Comparison of ENCODE assay signal across 8 cellular contexts in the genomic region with DNA sequence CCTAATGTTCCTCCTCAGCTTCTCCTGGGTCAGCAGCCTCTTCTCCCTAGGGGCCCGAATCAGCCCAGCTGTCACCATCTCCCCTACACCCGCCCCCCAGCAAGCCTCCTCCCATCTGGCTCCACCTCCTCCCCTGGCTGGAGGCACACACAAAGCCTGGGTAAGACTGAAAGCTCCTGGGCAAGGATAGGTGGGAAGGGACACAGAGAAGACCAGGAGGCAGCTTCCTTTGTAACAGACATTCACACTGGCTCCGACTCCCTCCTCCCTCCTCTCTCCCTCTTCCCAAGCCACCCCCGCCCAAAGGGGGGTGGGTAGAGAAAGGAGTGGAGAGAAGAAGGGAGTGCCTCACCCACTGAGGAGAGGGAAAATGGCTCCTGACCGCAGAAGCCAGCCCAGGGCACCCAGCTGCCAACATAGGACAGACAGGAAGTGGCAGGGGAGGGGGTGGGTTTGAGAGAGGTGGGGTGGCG. TPM values are rescaled to one million over a fixed set of nuclear protein-coding genes. Genes with fewer than 3 reads are reported as not detected.
A peak's percentile ranks its signal among the peaks of the same experiment; 100 is the strongest.
DNase-seq lines count a peak whose midpoint lies in the region; ATAC-seq and TF ChIP-seq lines count a peak whose summit lies in the region.

No MANE protein-coding gene starts in this region.

- peaks cover 41 to 50% of the 10 kb centered on the region in 2 donors for H3K36me3 Mint-ChIP-seq in activated T-cell treated with anti-CD3 and anti-CD28 coated beads, Interleukin-2, amount 50 U/mL, for 72 hours (ENCODE audit: insufficient read depth in 2 of 2)

- H3K27me3 ChIP-seq in smooth muscle cell (ENCODE audit: low read depth) (no peaks in the 10 kb centered on the region), foreskin keratinocyte (no peaks in the 10 kb centered on the region)

- peaks cover 69% of the 10 kb centered on the region for H3K36me3 ChIP-seq in KOPT-K1 (ENCODE audit: insufficient read depth, low read length)
- H3K36me3 ChIP-seq in smooth muscle cell (ENCODE audit: low read depth): peaks cover 16% of the 10 kb centered on the region

- peak overlapping the region; percentile 92 for H3K4me2 ChIP-seq in smooth muscle cell

- peaks cover 83% of the 10 kb centered on the region for H4K20me1 ChIP-seq in smooth muscle cell (ENCODE audit: low read depth)

- H3K79me2 ChIP-seq in smooth muscle cell (ENCODE audit: low read depth): peaks cover 70% of the 10 kb centered on the region

- WGBS in smooth muscle cell (ENCODE audit: low lambda C conversion rate): 53% methylated on average over 3 of the region's 6 CpGs

- H3K27ac ChIP-seq in KOPT-K1 (ENCODE audit: low read depth, low read length, poor library complexity, severe bottlenecking) (peak overlapping the region; percentile 77), smooth muscle cell (ENCODE audit: low read depth) (peak overlapping the region; percentile 86), foreskin keratinocyte (no peak overlapping the region)

- H3K4me3 Mint-ChIP-seq in activated T-cell treated with anti-CD3 and anti-CD28 coated beads, Interleukin-2, amount 50 U/mL, for 72 hours: no peak overlapping the region

- H3F3A ChIP-seq in smooth muscle cell (ENCODE audit: low read depth): peaks cover 6% of the 10 kb centered on the region

- H3K4me1 ChIP-seq in smooth muscle cell (ENCODE audit: low read depth): peaks cover 29% of the 10 kb centered on the region
- peaks cover 23% of the 10 kb centered on the region for H3K4me1 ChIP-seq in foreskin keratinocyte

- peaks cover 47% of the 10 kb centered on the region for H3K4me1 Mint-ChIP-seq in activated T-cell treated with anti-CD3 and anti-CD28 coated beads, Interleukin-2, amount 50 U/mL, for 72 hours (ENCODE audit: low read depth)

- peak overlapping the region; percentile 95 for H3K27ac Mint-ChIP-seq in activated T-cell treated with anti-CD3 and anti-CD28 coated beads, Interleukin-2, amount 50 U/mL, for 72 hours

- H3K27me3 Mint-ChIP-seq in activated T-cell treated with anti-CD3 and anti-CD28 coated beads, Interleukin-2, amount 50 U/mL, for 72 hours (ENCODE audit: low read depth): no peaks in the 10 kb centered on the region

- no peak for TF ChIP-seq CTCF in AG09309 (IDR thresholded peaks at IDR 0.05; ENCODE audit: control insufficient read depth, insufficient read depth, low read depth, low read length, missing control alignments)
- TF ChIP-seq CTCF in smooth muscle cell (IDR thresholded peaks at IDR 0.05; ENCODE audit: borderline replicate concordance, insufficient read depth, poor library complexity, severe bottlenecking): no peak
- TF ChIP-seq CTCF in foreskin keratinocyte (conservative IDR thresholded peaks at IDR 0.05): no peak

- H3K9me3 Mint-ChIP-seq in activated T-cell treated with anti-CD3 and anti-CD28 coated beads, Interleukin-2, amount 50 U/mL, for 72 hours: no peaks in the 10 kb centered on the region

- no peak overlapping the region for H2AFZ ChIP-seq in smooth muscle cell (ENCODE audit: low read depth)

- no peak for DNase-seq in AG09309 (ENCODE audit: low read depth)
- peak; percentile 37 to 41 for DNase-seq in activated T-cell treated with anti-CD3 and anti-CD28 coated beads, Interleukin-2, amount 50 U/mL, for 72 hours
- peak; percentile 44 for DNase-seq in glomerular visceral epithelial cell (ENCODE audit: extremely low spot score)
- no peak for DNase-seq in smooth muscle cell (lab: John Stamatoyannopoulos, UW; ENCODE audit: unreplicated experiment)
- no peak for DNase-seq in foreskin keratinocyte
- DNase-seq in DMS53 treated with DMSO at 0.1 percent for 48 hours (lab: John Stamatoyannopoulos, UW; ENCODE audit: unreplicated experiment): no peak
- DNase-seq in NCI-H226: no peak

- H3K9me3 ChIP-seq in KOPT-K1 (ENCODE audit: insufficient read depth, low read length, poor library complexity, severe bottlenecking) (no peaks in the 10 kb centered on the region), smooth muscle cell (replicated peaks; ENCODE audit: low read depth) (no peaks in the 10 kb centered on the region)

- no peak for ATAC-seq in activated T-cell treated with anti-CD3 and anti-CD28 coated beads, Interleukin-2, amount 50 U/mL, for 72 hours (replicated peaks in 1 of 2)
- ATAC-seq in foreskin keratinocyte: no peak

- H3K4me3 ChIP-seq in AG09309 (ENCODE audit: control insufficient read depth, low read depth, low read length) (peak overlapping the region; percentile 14), smooth muscle cell (no peak overlapping the region)

- H3K9ac ChIP-seq in smooth muscle cell (ENCODE audit: low read depth): no peak overlapping the region

RNA-seq across cellular contexts. Expression of gene CHD4, which starts 4.0 kb away (rescaled TPM):
- 100 to 1,000 TPM; 292 to 299 TPM for total RNA-seq in activated T-cell treated with anti-CD3 and anti-CD28 coated beads, Interleukin-2, amount 50 U/mL, for 72 hours
- total RNA-seq in smooth muscle cell (172 and 176 TPM in 2 replicates), foreskin keratinocyte (156 and 174 TPM in 2 replicates)
- polyA plus RNA-seq in smooth muscle cell (87.5 and 122 TPM in 2 replicates), foreskin keratinocyte (90.9 and 98.5 TPM in 2 replicates)

RNA-seq across cellular contexts. Expression of gene LPAR5, which starts 32.6 kb away (rescaled TPM):
- 1 to 10 TPM; 4.1 to 8.9 TPM for total RNA-seq in activated T-cell treated with anti-CD3 and anti-CD28 coated beads, Interleukin-2, amount 50 U/mL, for 72 hours
- total RNA-seq in smooth muscle cell (2.0 and 4.4 TPM in 2 replicates), foreskin keratinocyte (9.8 and 13.4 TPM in 2 replicates)
- polyA plus RNA-seq in smooth muscle cell (1.3 and 1.8 TPM in 2 replicates), foreskin keratinocyte (12.8 and 14.4 TPM in 2 replicates)

RNA-seq across cellular contexts. Expression of gene NOP2, which starts 35.0 kb away (rescaled TPM):
- 10 to 100 TPM; 76.9 to 89.8 TPM for total RNA-seq in activated T-cell treated with anti-CD3 and anti-CD28 coated beads, Interleukin-2, amount 50 U/mL, for 72 hours
- total RNA-seq in smooth muscle cell (29.7 and 41.9 TPM in 2 replicates), foreskin keratinocyte (64.2 and 65.6 TPM in 2 replicates)
- polyA plus RNA-seq in smooth muscle cell (23.6 and 30.4 TPM in 2 replicates), foreskin keratinocyte (46.8 and 61.1 TPM in 2 replicates)

RNA-seq across cellular contexts. Expression of gene ACRBP, which starts 44.1 kb away (rescaled TPM):
- total RNA-seq in activated T-cell treated with anti-CD3 and anti-CD28 coated beads, Interleukin-2, amount 50 U/mL, for 72 hours: 1 to 10 TPM; 5.2 to 6.1 TPM
- total RNA-seq in smooth muscle cell (not detected in 2 replicates), foreskin keratinocyte (0.07 TPM in 1 of 2 replicates, not detected in the other)
- polyA plus RNA-seq in smooth muscle cell (0.82 TPM in 1 of 2 replicates, not detected in the other), foreskin keratinocyte (0.09 and 0.11 TPM in 2 replicates)

RNA-seq across cellular contexts. Expression of gene IFFO1, which starts 47.3 kb away (rescaled TPM):
- 10 to 100 TPM; 14.2 to 17.0 TPM for total RNA-seq in activated T-cell treated with anti-CD3 and anti-CD28 coated beads, Interleukin-2, amount 50 U/mL, for 72 hours
- total RNA-seq in smooth muscle cell: 4.2 and 5.2 TPM in 2 replicates
- polyA plus RNA-seq in smooth muscle cell: 13.3 and 19.1 TPM in 2 replicates
- total RNA-seq in foreskin keratinocyte: 1.7 and 2.7 TPM in 2 replicates
- 2.7 and 5.0 TPM in 2 replicates for polyA plus RNA-seq in foreskin keratinocyte

Comparison
In these comparisons a context has a peak if more than half of its experiments do, and no peak if none do; other contexts are left out.
1. DNase-seq: peak in activated T-cell treated with anti-CD3 and anti-CD28 coated beads, Interleukin-2, amount 50 U/mL, for 72 hours (2 of 2) and glomerular visceral epithelial cell (single experiment); none in AG09309 (single experiment), smooth muscle cell (single experiment), foreskin keratinocyte (0 of 2), DMS53 treated with DMSO at 0.1 percent for 48 hours (single experiment) and NCI-H226 (single experiment).